In the genomic region with DNA sequence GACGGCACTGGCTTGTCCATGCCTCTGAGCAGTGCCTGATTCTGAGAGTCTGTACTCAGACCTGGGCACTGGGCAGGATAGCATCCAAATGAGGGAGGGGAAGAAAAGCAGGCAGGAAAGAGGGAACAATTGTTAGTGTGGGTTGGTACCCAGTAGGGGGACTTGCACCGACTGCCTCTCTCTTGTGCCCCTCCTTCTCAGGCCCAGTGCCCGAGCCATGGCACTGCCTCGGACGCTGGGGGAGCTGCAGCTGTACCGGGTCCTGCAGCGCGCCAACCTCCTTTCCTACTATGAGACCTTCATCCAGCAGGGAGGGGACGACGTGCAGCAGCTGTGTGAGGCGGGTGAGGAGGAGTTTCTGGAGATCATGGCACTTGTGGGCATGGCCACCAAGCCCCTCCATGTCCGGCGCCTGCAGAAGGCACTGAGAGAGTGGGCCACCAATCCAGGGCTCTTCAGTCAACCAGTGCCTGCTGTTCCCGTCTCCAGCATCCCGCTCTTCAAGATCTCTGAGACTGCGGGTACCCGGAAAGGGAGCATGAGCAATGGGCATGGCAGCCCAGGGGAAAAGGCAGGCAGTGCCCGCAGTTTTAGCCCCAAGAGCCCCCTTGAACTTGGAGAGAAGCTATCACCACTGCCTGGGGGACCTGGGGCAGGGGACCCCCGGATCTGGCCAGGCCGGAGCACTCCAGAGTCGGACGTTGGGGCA, we compare ENCODE assay signal across 7 cellular contexts. TPM values are rescaled to one million over a fixed set of nuclear protein-coding genes. Genes with fewer than 3 reads are reported as not detected.
A peak's percentile ranks its signal among the peaks of the same experiment; 100 is the strongest.
DNase-seq lines count a peak whose midpoint lies in the region; ATAC-seq, FAIRE-seq and TF ChIP-seq lines count a peak whose summit lies in the region.
"Had no signal": no experiment of that assay in that cellular context is flagged by ENCODE, and none has a peak within 500 bp of the region (broad histone marks: within the 10 kb centered on the region; RNA-seq: fewer than 3 reads in every experiment).

No MANE protein-coding gene starts in this region.

- no peak for TF ChIP-seq RAD21 in K562 (CRISPR knock-in tag; conservative IDR thresholded peaks at IDR 0.05 in 1 of 2, IDR thresholded peaks at IDR 0.05 in 1 of 2)
- no peak for TF ChIP-seq RAD21 in neural cell (conservative IDR thresholded peaks at IDR 0.05)

- FAIRE-seq in K562 (lab: Jason Lieb, UNC) = no peak

- no TSS peak for BruUV-seq in K562 (replicated peaks; lab: Mats Ljungman, UMichigan)

- peak; percentile 61 for DNase-seq in G401 (ENCODE audit: low spot score)
- DNase-seq in K562 (ENCODE audit: extremely low read depth in 1 of 4, low spot score in 3 of 4) = no peak
- DNase-seq in EL = no peak
- DNase-seq in NCI-H748 (lab: John Stamatoyannopoulos, UW; ENCODE audit: unreplicated experiment) = no peak
- DNase-seq in NCI-H526 (lab: John Stamatoyannopoulos, UW) = no peak

- TF ChIP-seq CTCF in K562 (IDR thresholded peaks at IDR 0.05 in 2 of 3, conservative IDR thresholded peaks at IDR 0.05 in 1 of 3; ENCODE audit: insufficient read depth in 2 of 3, low read depth in 1 of 3, low read length in 3 of 3) (no peak), neural cell (IDR thresholded peaks at IDR 0.05; ENCODE audit: poor library complexity, severe bottlenecking) (no peak)

- in situ Hi-C loops in G401 (cut with HindIII; ENCODE audit: low sequenced_read_pairs) = no loop called here
- in situ Hi-C loops in K562 (cut with MboI) = no loop called here

- peaks cover 4% of the 10 kb centered on the region for H3F3A ChIP-seq in neural cell (ENCODE audit: insufficient read depth, low read length, poor library complexity, severe bottlenecking)

- no peaks in the 10 kb centered on the region; a peak in 1 of 5 replicates for H3K27me3 ChIP-seq in K562 (ENCODE audit: control insufficient read depth in 2 of 2, insufficient read depth in 2 of 2, low read length in 2 of 2)
- peaks cover 12% of the 10 kb centered on the region for H3K27me3 ChIP-seq in neural cell (ENCODE audit: insufficient read depth, low read depth, low read length)
- H3K27me3 ChIP-seq: adrenal gland had no signal

- H3K9me1 ChIP-seq in K562 (ENCODE audit: control insufficient read depth, insufficient read depth, low read length) = no peaks in the 10 kb centered on the region

- H2AFZ ChIP-seq in K562 (ENCODE audit: low read depth, low read length) = no peak overlapping the region
- no peak overlapping the region for H2AFZ ChIP-seq in neural cell (ENCODE audit: low read depth, low read length)

- CTCF ChIA-PET in K562 (lab: Yijun Ruan, JAX; ENCODE audit: low intra/inter-chr PET ratio) = no interaction called here

- no peaks in the 10 kb centered on the region for H3K9me2 ChIP-seq in neural cell (ENCODE audit: insufficient read depth, low read length)

- H3K4me3 ChIP-seq in K562 (peak overlapping the region; percentile 37; the same call in 1 of the 2 replicates), neural cell (ENCODE audit: low read length) (peak overlapping the region; percentile 91)

- H3K4me2 ChIP-seq in K562 (ENCODE audit: insufficient read depth, low read length) (peak overlapping the region; percentile 76), neural cell (ENCODE audit: low read length) (peak overlapping the region; percentile 55)

- 93% methylated on average over 19 of the region's 22 CpGs for WGBS in K562 (ENCODE audit: insufficient coverage, low coverage, missing lambda C conversion rate)

- H3K9ac ChIP-seq in K562 (ENCODE audit: insufficient read depth in 1 of 2, low read depth in 2 of 2, low read length in 2 of 2) = peak overlapping the region; percentile 52 to 80; a peak in 2 of 4 replicates
- H3K9ac ChIP-seq in neural cell (ENCODE audit: low read length) = no peak overlapping the region

- intact Hi-C loops in K562 (cut with micrococcal nuclease) = no loop called here

- no peak for ATAC-seq in K562

- TF ChIP-seq POLR2A in K562 (conservative IDR thresholded peaks at IDR 0.05) = no peak

- no peaks in the 10 kb centered on the region for H3K9me3 ChIP-seq in K562 (replicated peaks; ENCODE audit: control insufficient read depth, insufficient read depth, low read depth, low read length)
- no peaks in the 10 kb centered on the region for H3K9me3 ChIP-seq in neural cell (ENCODE audit: low read length)
- H3K9me3 ChIP-seq: adrenal gland had no signal

- H3K4me1 ChIP-seq in K562 (replicated peaks in 1 of 2; ENCODE audit: control insufficient read depth in 2 of 2, insufficient read depth in 2 of 2, low read length in 2 of 2) = peaks cover 32 to 73% of the 10 kb centered on the region in 2 experiments

- H3K27ac ChIP-seq in K562 (ENCODE audit: extremely low read depth, low read depth, low read length) (no peak overlapping the region), neural cell (ENCODE audit: low read length) (no peak overlapping the region)

- POLR2A ChIA-PET in K562 (lab: Yijun Ruan, JAX) = interaction anchor here (0.7 to 6.0 kb wide), 6 partner anchors 11 to 1145 kb away, joined by 3 to 44 read pairs (median 6); a partner anchor contains a TSS

- no peak for TF ChIP-seq EP300 in K562 (IDR thresholded peaks at IDR 0.05; ENCODE audit: low read length)
- no peak for TF ChIP-seq EP300 in neural cell (conservative IDR thresholded peaks at IDR 0.05; ENCODE audit: poor library complexity, severe bottlenecking)

- peaks cover 52% of the 10 kb centered on the region for H3K36me3 ChIP-seq in K562 (ENCODE audit: control insufficient read depth, insufficient read depth, low read length)
- H3K36me3 ChIP-seq in neural cell (ENCODE audit: insufficient read depth, low read length) = no peaks in the 10 kb centered on the region

- peaks cover 42% of the 10 kb centered on the region for H3K79me2 ChIP-seq in K562 (ENCODE audit: control insufficient read depth, insufficient read depth, low read length)
- H3K79me2 ChIP-seq in neural cell (replicated peaks; ENCODE audit: insufficient read depth, low read length) = peaks cover 17% of the 10 kb centered on the region

- H4K20me1 ChIP-seq in K562 (replicated peaks; ENCODE audit: control insufficient read depth, insufficient read depth, low read length) (peaks cover 5% of the 10 kb centered on the region), neural cell (ENCODE audit: insufficient read depth) (no peaks in the 10 kb centered on the region)

RNA-seq across cellular contexts. Expression of a gene that starts 2.2 kb away (rescaled TPM):
- total RNA-seq in G401 (2014; rRNA removed; shearing (Covaris generic)) = 44.2 TPM in 2 replicates
- 43.5 and 96.8 TPM in 2 replicates for total RNA-seq in K562 (2011; cell fraction: chromatin; rRNA removed; ENCODE audit: low replicate concordance)
- total RNA-seq in K562 (2011; cell fraction: nucleolus; rRNA removed) = 51.2 and 57.5 TPM in 2 replicates
- 40.4 and 43.3 TPM in 2 replicates for total RNA-seq in K562 (2011; cell fraction: nucleoplasm; rRNA removed)
- 32.0 and 32.8 TPM in 2 replicates for total RNA-seq in K562 (2014; rRNA removed)
- total RNA-seq in K562 (2014; rRNA removed; fragmentation: Illumina TruSeq; extraction: Trizol) = 11.8 and 14.2 TPM in 2 replicates
- 16.9 and 18.8 TPM in 2 replicates for total RNA-seq in K562 (2015; rRNA removed; fragmentation: Illumina TruSeq; extraction: Trizol)
- 23.4 and 36.0 TPM in 2 replicates for total RNA-seq in K562 (2021)
- 25.8 and 30.9 TPM in 2 replicates for polyA plus RNA-seq in K562 (2011; rRNA removed)
- 26.8 and 51.9 TPM in 2 replicates for polyA plus RNA-seq in K562 (2011; cell fraction: cytosol; rRNA removed)
- polyA plus RNA-seq in K562 (2011; cell fraction: nucleus; rRNA removed) = 53.7 and 85.9 TPM in 2 replicates
- polyA plus RNA-seq in K562 (2012) = 23.3 and 27.5 TPM in 2 replicates
- 20.4 and 30.2 TPM in 2 replicates for polyA plus RNA-seq in K562 (2014; fragmentation: Illumina TruSeq; extraction: Trizol)
- under 1 TPM; 0.45 to 0.52 TPM for polyA plus RNA-seq in K562 (2014; fragmentation: Nextera tagmentation; extraction: Ambion mirVana)
- 30.4 and 40.9 TPM in 2 replicates for polyA plus RNA-seq in K562 (2014; rRNA removed)
- polyA minus RNA-seq in K562 (2011; rRNA and poly(A)+ RNA removed) = 13.8 and 22.0 TPM in 2 replicates
- polyA minus RNA-seq in K562 (2011; cell fraction: cytosol; rRNA and poly(A)+ RNA removed) = 16.5 and 18.6 TPM in 2 replicates
- 14.9 and 18.6 TPM in 2 replicates for polyA minus RNA-seq in K562 (2011; cell fraction: nucleus; rRNA and poly(A)+ RNA removed)
- polyA plus RNA-seq in neural cell = 15.6 and 16.4 TPM in 2 replicates
- polyA minus RNA-seq in neural cell = 17.6 and 20.9 TPM in 2 replicates

RNA-seq across cellular contexts. Expression of a gene that starts 12.5 kb away (rescaled TPM):
- 17.4 and 23.9 TPM in 2 replicates for total RNA-seq in G401 (2014; rRNA removed; shearing (Covaris generic))
- total RNA-seq in K562 (2011; cell fraction: chromatin; rRNA removed; ENCODE audit: low replicate concordance) = 49.5 and 114 TPM in 2 replicates
- total RNA-seq in K562 (2011; cell fraction: nucleolus; rRNA removed) = 43.7 and 48.6 TPM in 2 replicates
- 111 and 176 TPM in 2 replicates for total RNA-seq in K562 (2011; cell fraction: nucleoplasm; rRNA removed)
- total RNA-seq in K562 (2014; rRNA removed) (28.5 and 31.3 TPM in 2 replicates), K562 (2014; rRNA removed; fragmentation: Illumina TruSeq; extraction: Trizol) (44.5 and 51.5 TPM in 2 replicates), K562 (2015; rRNA removed; fragmentation: Illumina TruSeq; extraction: Trizol) (37.7 and 40.9 TPM in 2 replicates), K562 (2021) (57.0 and 59.0 TPM in 2 replicates)
- polyA plus RNA-seq in K562 (2011; rRNA removed) (69.7 and 82.2 TPM in 2 replicates), K562 (2014; fragmentation: Illumina TruSeq; extraction: Trizol) (45.7 and 51.5 TPM in 2 replicates), K562 (2014; fragmentation: Nextera tagmentation; extraction: Ambion mirVana) (10 to 100 TPM in 1 of 2 experiments, 1 to 10 TPM in 1; 9.5 to 15.6 TPM), K562 (2014; rRNA removed) (41.2 and 41.3 TPM in 2 replicates), neural cell (5.9 and 6.8 TPM in 2 replicates)
- 21.7 and 47.5 TPM in 2 replicates for polyA plus RNA-seq in K562 (2011; cell fraction: cytosol; rRNA removed)
- polyA plus RNA-seq in K562 (2011; cell fraction: nucleus; rRNA removed) = 80.6 and 125 TPM in 2 replicates
- polyA plus RNA-seq in K562 (2012) = 29.7 and 36.7 TPM in 2 replicates
- 69.8 and 75.3 TPM in 2 replicates for polyA minus RNA-seq in K562 (2011; rRNA and poly(A)+ RNA removed)
- polyA minus RNA-seq in K562 (2011; cell fraction: cytosol; rRNA and poly(A)+ RNA removed) = 21.9 and 24.2 TPM in 2 replicates
- 20.1 and 35.0 TPM in 2 replicates for polyA minus RNA-seq in K562 (2011; cell fraction: nucleus; rRNA and poly(A)+ RNA removed)
- 3.9 and 4.3 TPM in 2 replicates for polyA minus RNA-seq in neural cell

RNA-seq across cellular contexts. Expression of a gene that starts 20.1 kb away (rescaled TPM):
- 62.6 and 64.9 TPM in 2 replicates for total RNA-seq in G401 (2014; rRNA removed; shearing (Covaris generic))
- 105 and 231 TPM in 2 replicates for total RNA-seq in K562 (2011; cell fraction: chromatin; rRNA removed; ENCODE audit: low replicate concordance)
- 112 and 138 TPM in 2 replicates for total RNA-seq in K562 (2011; cell fraction: nucleolus; rRNA removed)
- 110 and 156 TPM in 2 replicates for total RNA-seq in K562 (2011; cell fraction: nucleoplasm; rRNA removed)
- total RNA-seq in K562 (2014; rRNA removed) (20.8 and 28.2 TPM in 2 replicates), K562 (2014; rRNA removed; fragmentation: Illumina TruSeq; extraction: Trizol) (17.1 and 18.6 TPM in 2 replicates), K562 (2015; rRNA removed; fragmentation: Illumina TruSeq; extraction: Trizol) (24.9 and 26.5 TPM in 2 replicates), K562 (2021) (32.7 and 38.4 TPM in 2 replicates)
- polyA plus RNA-seq in K562 (2011; rRNA removed) (40.1 and 60.0 TPM in 2 replicates), K562 (2014; fragmentation: Illumina TruSeq; extraction: Trizol) (48.2 and 49.5 TPM in 2 replicates), K562 (2014; fragmentation: Nextera tagmentation; extraction: Ambion mirVana) (1 to 10 TPM; 2.4 to 4.3 TPM), K562 (2014; rRNA removed) (37.9 and 38.4 TPM in 2 replicates), neural cell (not detected in 2 replicates)
- polyA plus RNA-seq in K562 (2011; cell fraction: cytosol; rRNA removed) = 48.3 and 61.6 TPM in 2 replicates
- 178 and 185 TPM in 2 replicates for polyA plus RNA-seq in K562 (2011; cell fraction: nucleus; rRNA removed)
- 44.3 and 71.7 TPM in 2 replicates for polyA plus RNA-seq in K562 (2012)
- 25.6 and 31.5 TPM in 2 replicates for polyA minus RNA-seq in K562 (2011; rRNA and poly(A)+ RNA removed)
- polyA minus RNA-seq in K562 (2011; cell fraction: cytosol; rRNA and poly(A)+ RNA removed) = 18.7 and 19.9 TPM in 2 replicates
- 30.0 and 42.1 TPM in 2 replicates for polyA minus RNA-seq in K562 (2011; cell fraction: nucleus; rRNA and poly(A)+ RNA removed)
- 0.58 TPM in 1 of 2 replicates, not detected in the other for polyA minus RNA-seq in neural cell

RNA-seq across cellular contexts. Expression of a gene that starts 37.2 kb away (rescaled TPM):
- 19.3 and 25.1 TPM in 2 replicates for total RNA-seq in G401 (2014; rRNA removed; shearing (Covaris generic))
- total RNA-seq in K562 (2011; cell fraction: chromatin; rRNA removed; ENCODE audit: low replicate concordance) = 2.3 and 6.7 TPM in 2 replicates
- 1.8 and 3.5 TPM in 2 replicates for total RNA-seq in K562 (2011; cell fraction: nucleolus; rRNA removed)
- 2.2 and 5.4 TPM in 2 replicates for total RNA-seq in K562 (2011; cell fraction: nucleoplasm; rRNA removed)
- 0.18 and 0.29 TPM in 2 replicates for total RNA-seq in K562 (2014; rRNA removed)
- total RNA-seq in K562 (2014; rRNA removed; fragmentation: Illumina TruSeq; extraction: Trizol) = 0.03 and 0.04 TPM in 2 replicates
- 0.11 and 0.36 TPM in 2 replicates for total RNA-seq in K562 (2015; rRNA removed; fragmentation: Illumina TruSeq; extraction: Trizol)
- 0.64 and 1.1 TPM in 2 replicates for total RNA-seq in K562 (2021)
- 0.28 and 0.45 TPM in 2 replicates for polyA plus RNA-seq in K562 (2011; rRNA removed)
- polyA plus RNA-seq in K562 (2011; cell fraction: cytosol; rRNA removed) = 0.27 and 0.66 TPM in 2 replicates
- polyA plus RNA-seq in K562 (2011; cell fraction: nucleus; rRNA removed) = 1.5 and 1.9 TPM in 2 replicates
- polyA plus RNA-seq in K562 (2012) = 0.33 and 1.8 TPM in 2 replicates
- 0.13 and 0.15 TPM in 2 replicates for polyA plus RNA-seq in K562 (2014; fragmentation: Illumina TruSeq; extraction: Trizol)
- polyA plus RNA-seq in K562 (2014; fragmentation: Nextera tagmentation; extraction: Ambion mirVana) = not detected
- 0.19 and 0.45 TPM in 2 replicates for polyA plus RNA-seq in K562 (2014; rRNA removed)
- polyA minus RNA-seq in K562 (2011; rRNA and poly(A)+ RNA removed) = 1.9 and 2.0 TPM in 2 replicates
- polyA minus RNA-seq in K562 (2011; cell fraction: cytosol; rRNA and poly(A)+ RNA removed) = 2.4 and 4.2 TPM in 2 replicates
- 0.40 and 2.8 TPM in 2 replicates for polyA minus RNA-seq in K562 (2011; cell fraction: nucleus; rRNA and poly(A)+ RNA removed)
- 18.2 and 27.7 TPM in 2 replicates for polyA plus RNA-seq in neural cell
- polyA minus RNA-seq in neural cell = 93.7 and 106 TPM in 2 replicates

RNA-seq across cellular contexts. Expression of a gene that starts 41.1 kb away (rescaled TPM):
- total RNA-seq in G401 (2014; rRNA removed; shearing (Covaris generic)) = 1.6 TPM in 1 of 2 replicates, not detected in the other
- 0.35 and 1.0 TPM in 2 replicates for total RNA-seq in K562 (2011; cell fraction: chromatin; rRNA removed; ENCODE audit: low replicate concordance)
- total RNA-seq in K562 (2011; cell fraction: nucleolus; rRNA removed) = 0.79 and 1.5 TPM in 2 replicates
- total RNA-seq in K562 (2011; cell fraction: nucleoplasm; rRNA removed) = 0.51 and 0.99 TPM in 2 replicates
- total RNA-seq in K562 (2014; rRNA removed) (0.08 and 0.09 TPM in 2 replicates), K562 (2014; rRNA removed; fragmentation: Illumina TruSeq; extraction: Trizol) (0.06 and 0.29 TPM in 2 replicates), K562 (2015; rRNA removed; fragmentation: Illumina TruSeq; extraction: Trizol) (0.08 and 0.14 TPM in 2 replicates), K562 (2021) (0.18 and 0.29 TPM in 2 replicates)
- polyA plus RNA-seq in K562 (2011; rRNA removed) (0.14 and 0.18 TPM in 2 replicates), K562 (2014; fragmentation: Illumina TruSeq; extraction: Trizol) (0.03 and 0.54 TPM in 2 replicates), K562 (2014; fragmentation: Nextera tagmentation; extraction: Ambion mirVana) (not detected), K562 (2014; rRNA removed) (0.08 and 0.20 TPM in 2 replicates), neural cell (not detected in 2 replicates)
- polyA plus RNA-seq in K562 (2011; cell fraction: cytosol; rRNA removed) = 0.03 TPM in 1 of 2 replicates, not detected in the other
- polyA plus RNA-seq in K562 (2011; cell fraction: nucleus; rRNA removed) = 0.23 and 0.91 TPM in 2 replicates
- polyA plus RNA-seq in K562 (2012) = 0.08 and 0.11 TPM in 2 replicates
- 0.06 TPM in 1 of 2 replicates, not detected in the other for polyA minus RNA-seq in K562 (2011; rRNA and poly(A)+ RNA removed)
- not detected in 2 replicates for polyA minus RNA-seq in K562 (2011; cell fraction: cytosol; rRNA and poly(A)+ RNA removed)
- polyA minus RNA-seq in K562 (2011; cell fraction: nucleus; rRNA and poly(A)+ RNA removed) = 0.13 and 1.1 TPM in 2 replicates
- not detected in 2 replicates for polyA minus RNA-seq in neural cell
